Comparison of ENCODE assay signal across 1 cellular context in genomic region chr1:41149570-41149969, GRCh38.
A peak's percentile ranks its signal among the peaks of the same experiment; 100 is the strongest.
TF ChIP-seq lines count a peak whose summit lies in the region.

No MANE protein-coding gene starts in this region.

TF ChIP-seq in liver, 16 proteins besides CTCF, POLR2A, EP300 and RAD21 (continued from another document):
- no peak for TF ChIP-seq FOXA2 (IDR thresholded peaks at IDR 0.05)
- TF ChIP-seq, protein P1, sequence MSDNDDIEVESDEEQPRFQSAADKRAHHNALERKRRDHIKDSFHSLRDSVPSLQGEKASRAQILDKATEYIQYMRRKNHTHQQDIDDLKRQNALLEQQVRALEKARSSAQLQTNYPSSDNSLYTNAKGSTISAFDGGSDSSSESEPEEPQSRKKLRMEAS (IDR thresholded peaks at IDR 0.05): peak; percentile 21
- no peak for TF ChIP-seq NR2F2 (IDR thresholded peaks at IDR 0.05)
- TF ChIP-seq RXRA (IDR thresholded peaks at IDR 0.05): peak; percentile 37 to 53
- no peak for TF ChIP-seq YY1 (IDR thresholded peaks at IDR 0.05)
- peak; percentile 75 to 85 for TF ChIP-seq JUND (IDR thresholded peaks at IDR 0.05)
- no peak for TF ChIP-seq HNF4G (IDR thresholded peaks at IDR 0.05)
- TF ChIP-seq, protein P2, sequence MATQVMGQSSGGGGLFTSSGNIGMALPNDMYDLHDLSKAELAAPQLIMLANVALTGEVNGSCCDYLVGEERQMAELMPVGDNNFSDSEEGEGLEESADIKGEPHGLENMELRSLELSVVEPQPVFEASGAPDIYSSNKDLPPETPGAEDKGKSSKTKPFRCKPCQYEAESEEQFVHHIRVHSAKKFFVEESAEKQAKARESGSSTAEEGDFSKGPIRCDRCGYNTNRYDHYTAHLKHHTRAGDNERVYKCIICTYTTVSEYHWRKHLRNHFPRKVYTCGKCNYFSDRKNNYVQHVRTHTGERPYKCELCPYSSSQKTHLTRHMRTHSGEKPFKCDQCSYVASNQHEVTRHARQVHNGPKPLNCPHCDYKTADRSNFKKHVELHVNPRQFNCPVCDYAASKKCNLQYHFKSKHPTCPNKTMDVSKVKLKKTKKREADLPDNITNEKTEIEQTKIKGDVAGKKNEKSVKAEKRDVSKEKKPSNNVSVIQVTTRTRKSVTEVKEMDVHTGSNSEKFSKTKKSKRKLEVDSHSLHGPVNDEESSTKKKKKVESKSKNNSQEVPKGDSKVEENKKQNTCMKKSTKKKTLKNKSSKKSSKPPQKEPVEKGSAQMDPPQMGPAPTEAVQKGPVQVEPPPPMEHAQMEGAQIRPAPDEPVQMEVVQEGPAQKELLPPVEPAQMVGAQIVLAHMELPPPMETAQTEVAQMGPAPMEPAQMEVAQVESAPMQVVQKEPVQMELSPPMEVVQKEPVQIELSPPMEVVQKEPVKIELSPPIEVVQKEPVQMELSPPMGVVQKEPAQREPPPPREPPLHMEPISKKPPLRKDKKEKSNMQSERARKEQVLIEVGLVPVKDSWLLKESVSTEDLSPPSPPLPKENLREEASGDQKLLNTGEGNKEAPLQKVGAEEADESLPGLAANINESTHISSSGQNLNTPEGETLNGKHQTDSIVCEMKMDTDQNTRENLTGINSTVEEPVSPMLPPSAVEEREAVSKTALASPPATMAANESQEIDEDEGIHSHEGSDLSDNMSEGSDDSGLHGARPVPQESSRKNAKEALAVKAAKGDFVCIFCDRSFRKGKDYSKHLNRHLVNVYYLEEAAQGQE (IDR thresholded peaks at IDR 0.05): no peak
TF ChIP-seq in liver: peak in this region for 5.
